In the genomic region with DNA sequence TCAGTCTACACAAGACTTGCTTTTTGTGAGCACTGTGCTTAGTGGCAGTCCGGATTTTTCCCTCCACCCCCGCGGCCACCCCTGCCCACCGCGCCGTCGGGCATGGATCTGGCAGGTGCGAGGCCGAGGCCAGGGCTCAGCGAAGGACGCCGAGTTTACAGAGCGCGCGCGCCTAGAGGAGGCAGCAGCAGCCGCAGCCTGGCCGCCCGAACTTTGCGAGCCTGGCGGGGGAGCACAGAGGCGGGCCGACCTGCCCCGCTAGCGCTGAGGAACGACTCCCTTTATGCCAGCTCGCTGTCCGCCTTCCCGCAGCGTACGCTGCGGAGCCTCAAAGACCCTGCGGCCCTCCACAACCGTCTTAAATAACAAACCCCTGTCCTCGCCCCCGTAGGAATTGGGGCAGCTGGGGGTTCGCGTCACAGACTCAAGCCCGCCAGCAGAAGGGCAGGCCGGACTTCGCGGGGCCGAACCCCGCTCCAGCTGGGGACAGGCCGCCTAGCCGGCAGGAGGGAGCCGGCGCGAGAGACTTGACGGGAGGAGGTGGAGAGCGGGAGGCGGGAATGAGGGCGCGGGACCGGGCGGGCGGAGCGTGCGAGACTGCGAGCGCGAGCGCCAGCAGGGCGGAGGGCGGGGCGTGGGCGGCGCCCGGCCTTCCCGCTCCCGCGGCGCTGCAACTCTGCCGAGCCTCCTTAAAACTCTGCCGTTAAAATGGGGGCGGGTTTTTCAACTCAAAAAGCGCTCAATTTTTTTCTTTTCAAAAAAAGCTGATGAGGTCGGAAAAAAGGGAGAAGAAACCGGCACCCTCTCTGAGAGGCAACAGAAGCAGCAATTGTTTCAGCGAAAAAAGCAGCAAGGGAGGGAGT, we compare ENCODE assay signal across 1 cellular context.
TF ChIP-seq lines count a peak whose summit lies in the region.

No MANE protein-coding gene starts in this region.

TF ChIP-seq in HepG2, 621 proteins besides CTCF, POLR2A, EP300 and RAD21 (continued from another document and continues in another):
- 0 out of 2 replicates have a peak, but pooled peaks have one; percentile 33 for TF ChIP-seq NFKBIZ (CRISPR knock-in tag; IDR thresholded peaks at IDR 0.05)
- no peak for TF ChIP-seq ZKSCAN8 (CRISPR knock-in tag; IDR thresholded peaks at IDR 0.05; ENCODE audit: borderline replicate concordance)
- peak; percentile 79; the same call in 1 of the 2 replicates for TF ChIP-seq ZSCAN9 (CRISPR knock-in tag; IDR thresholded peaks at IDR 0.05; ENCODE audit: borderline replicate concordance)
- no peak for TF ChIP-seq CBX1 (IDR thresholded peaks at IDR 0.05; ENCODE audit: low read depth)
- TF ChIP-seq ZNF652 (CRISPR knock-in tag; IDR thresholded peaks at IDR 0.05; ENCODE audit: borderline replicate concordance, low read depth) = no peak; the same call in 1 of the 2 replicates
- TF ChIP-seq ZNF251 (CRISPR knock-in tag; IDR thresholded peaks at IDR 0.05) = no peak
- no peak for TF ChIP-seq PBX3 (CRISPR knock-in tag; IDR thresholded peaks at IDR 0.05; ENCODE audit: borderline replicate concordance)
- no peak for TF ChIP-seq HDAC6 (IDR thresholded peaks at IDR 0.05; ENCODE audit: low read depth, low read length)
- 0 out of 2 replicates have a peak, but pooled peaks have one; percentile 70 for TF ChIP-seq ZNF589 (CRISPR knock-in tag; conservative IDR thresholded peaks at IDR 0.05)
- TF ChIP-seq TRIM24 (CRISPR knock-in tag; IDR thresholded peaks at IDR 0.05) = no peak
- TF ChIP-seq KMT2A (CRISPR knock-in tag; IDR thresholded peaks at IDR 0.05) = peak; percentile 73
- TF ChIP-seq ZNF660 (CRISPR knock-in tag; IDR thresholded peaks at IDR 0.05; ENCODE audit: borderline replicate concordance, low read depth) = no peak
- no peak for TF ChIP-seq KDM4B (CRISPR knock-in tag; IDR thresholded peaks at IDR 0.05)
- no peak for TF ChIP-seq ZNF503 (CRISPR knock-in tag; IDR thresholded peaks at IDR 0.05)
- no peak for TF ChIP-seq ZZZ3 (CRISPR knock-in tag; IDR thresholded peaks at IDR 0.05; ENCODE audit: borderline replicate concordance)
- TF ChIP-seq ZBTB20 (CRISPR knock-in tag; IDR thresholded peaks at IDR 0.05; ENCODE audit: borderline replicate concordance, low read depth) = 0 out of 2 replicates have a peak, but pooled peaks have one; percentile 63
- no peak for TF ChIP-seq SNAPC2 (CRISPR knock-in tag; IDR thresholded peaks at IDR 0.05)
- TF ChIP-seq ZNF484 (CRISPR knock-in tag; IDR thresholded peaks at IDR 0.05; ENCODE audit: borderline replicate concordance, low read depth) = no peak; the same call in 1 of the 2 replicates
- peak; percentile 73; the same call in 1 of the 2 replicates for TF ChIP-seq NAIF1 (CRISPR knock-in tag; IDR thresholded peaks at IDR 0.05; ENCODE audit: borderline replicate concordance)
- TF ChIP-seq CAMTA2 (CRISPR knock-in tag; IDR thresholded peaks at IDR 0.05; ENCODE audit: borderline replicate concordance) = no peak
- TF ChIP-seq ZNF326 (CRISPR knock-in tag; IDR thresholded peaks at IDR 0.05; ENCODE audit: borderline replicate concordance) = no peak
- 0 out of 2 replicates have a peak, but pooled peaks have one; percentile 41 for TF ChIP-seq REXO4 (CRISPR knock-in tag; IDR thresholded peaks at IDR 0.05; ENCODE audit: borderline replicate concordance)
- TF ChIP-seq FLYWCH1 (CRISPR knock-in tag; IDR thresholded peaks at IDR 0.05) = no peak
- TF ChIP-seq ZNF431 (CRISPR knock-in tag; IDR thresholded peaks at IDR 0.05; ENCODE audit: borderline replicate concordance, low read depth) = 0 out of 2 replicates have a peak, but pooled peaks have one; percentile 29
- no peak for TF ChIP-seq PCBP1 (IDR thresholded peaks at IDR 0.05; ENCODE audit: borderline replicate concordance, low read depth, low read length)
- no peak for TF ChIP-seq NONO (IDR thresholded peaks at IDR 0.05)
- TF ChIP-seq NONO (CRISPR knock-in tag; conservative IDR thresholded peaks at IDR 0.05) = peak; percentile 83
- TF ChIP-seq AHR (CRISPR knock-in tag; IDR thresholded peaks at IDR 0.05) = 0 out of 2 replicates have a peak, but pooled peaks have one; percentile 60
- TF ChIP-seq, protein P1, sequence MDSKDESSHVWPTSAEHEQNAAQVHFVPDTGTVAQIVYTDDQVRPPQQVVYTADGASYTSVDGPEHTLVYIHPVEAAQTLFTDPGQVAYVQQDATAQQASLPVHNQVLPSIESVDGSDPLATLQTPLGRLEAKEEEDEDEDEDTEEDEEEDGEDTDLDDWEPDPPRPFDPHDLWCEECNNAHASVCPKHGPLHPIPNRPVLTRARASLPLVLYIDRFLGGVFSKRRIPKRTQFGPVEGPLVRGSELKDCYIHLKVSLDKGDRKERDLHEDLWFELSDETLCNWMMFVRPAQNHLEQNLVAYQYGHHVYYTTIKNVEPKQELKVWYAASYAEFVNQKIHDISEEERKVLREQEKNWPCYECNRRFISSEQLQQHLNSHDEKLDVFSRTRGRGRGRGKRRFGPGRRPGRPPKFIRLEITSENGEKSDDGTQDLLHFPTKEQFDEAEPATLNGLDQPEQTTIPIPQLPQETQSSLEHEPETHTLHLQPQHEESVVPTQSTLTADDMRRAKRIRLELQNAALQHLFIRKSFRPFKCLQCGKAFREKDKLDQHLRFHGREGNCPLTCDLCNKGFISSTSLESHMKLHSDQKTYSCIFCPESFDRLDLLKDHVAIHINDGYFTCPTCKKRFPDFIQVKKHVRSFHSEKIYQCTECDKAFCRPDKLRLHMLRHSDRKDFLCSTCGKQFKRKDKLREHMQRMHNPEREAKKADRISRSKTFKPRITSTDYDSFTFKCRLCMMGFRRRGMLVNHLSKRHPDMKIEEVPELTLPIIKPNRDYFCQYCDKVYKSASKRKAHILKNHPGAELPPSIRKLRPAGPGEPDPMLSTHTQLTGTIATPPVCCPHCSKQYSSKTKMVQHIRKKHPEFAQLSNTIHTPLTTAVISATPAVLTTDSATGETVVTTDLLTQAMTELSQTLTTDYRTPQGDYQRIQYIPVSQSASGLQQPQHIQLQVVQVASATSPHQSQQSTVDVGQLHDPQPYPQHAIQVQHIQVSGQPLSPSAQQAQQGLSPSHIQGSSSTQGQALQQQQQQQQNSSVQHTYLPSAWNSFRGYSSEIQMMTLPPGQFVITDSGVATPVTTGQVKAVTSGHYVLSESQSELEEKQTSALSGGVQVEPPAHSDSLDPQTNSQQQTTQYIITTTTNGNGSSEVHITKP (CRISPR knock-in tag; IDR thresholded peaks at IDR 0.05; ENCODE audit: low read depth) = peak; percentile 91
- no peak for TF ChIP-seq ZBTB1 (CRISPR knock-in tag; IDR thresholded peaks at IDR 0.05; ENCODE audit: borderline replicate concordance)
- peak; percentile 91 for TF ChIP-seq BORCS8-MEF2B (CRISPR knock-in tag; IDR thresholded peaks at IDR 0.05)
- peak; percentile 77 for TF ChIP-seq ZNF607 (CRISPR knock-in tag; IDR thresholded peaks at IDR 0.05; ENCODE audit: borderline replicate concordance)
- 0 out of 2 replicates have a peak, but pooled peaks have one; percentile 57 for TF ChIP-seq ZNF572 (CRISPR knock-in tag; IDR thresholded peaks at IDR 0.05)
- TF ChIP-seq DNMT1 (CRISPR knock-in tag; IDR thresholded peaks at IDR 0.05) = peak; percentile 91; the same call in 1 of the 2 replicates
- TF ChIP-seq, protein P2, sequence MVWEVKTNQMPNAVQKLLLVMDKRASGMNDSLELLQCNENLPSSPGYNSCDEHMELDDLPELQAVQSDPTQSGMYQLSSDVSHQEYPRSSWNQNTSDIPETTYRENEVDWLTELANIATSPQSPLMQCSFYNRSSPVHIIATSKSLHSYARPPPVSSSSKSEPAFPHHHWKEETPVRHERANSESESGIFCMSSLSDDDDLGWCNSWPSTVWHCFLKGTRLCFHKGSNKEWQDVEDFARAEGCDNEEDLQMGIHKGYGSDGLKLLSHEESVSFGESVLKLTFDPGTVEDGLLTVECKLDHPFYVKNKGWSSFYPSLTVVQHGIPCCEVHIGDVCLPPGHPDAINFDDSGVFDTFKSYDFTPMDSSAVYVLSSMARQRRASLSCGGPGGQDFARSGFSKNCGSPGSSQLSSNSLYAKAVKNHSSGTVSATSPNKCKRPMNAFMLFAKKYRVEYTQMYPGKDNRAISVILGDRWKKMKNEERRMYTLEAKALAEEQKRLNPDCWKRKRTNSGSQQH (CRISPR knock-in tag; IDR thresholded peaks at IDR 0.05; ENCODE audit: low read depth) = peak; percentile 71; the same call in 1 of the 2 replicates
- TF ChIP-seq, protein P3, sequence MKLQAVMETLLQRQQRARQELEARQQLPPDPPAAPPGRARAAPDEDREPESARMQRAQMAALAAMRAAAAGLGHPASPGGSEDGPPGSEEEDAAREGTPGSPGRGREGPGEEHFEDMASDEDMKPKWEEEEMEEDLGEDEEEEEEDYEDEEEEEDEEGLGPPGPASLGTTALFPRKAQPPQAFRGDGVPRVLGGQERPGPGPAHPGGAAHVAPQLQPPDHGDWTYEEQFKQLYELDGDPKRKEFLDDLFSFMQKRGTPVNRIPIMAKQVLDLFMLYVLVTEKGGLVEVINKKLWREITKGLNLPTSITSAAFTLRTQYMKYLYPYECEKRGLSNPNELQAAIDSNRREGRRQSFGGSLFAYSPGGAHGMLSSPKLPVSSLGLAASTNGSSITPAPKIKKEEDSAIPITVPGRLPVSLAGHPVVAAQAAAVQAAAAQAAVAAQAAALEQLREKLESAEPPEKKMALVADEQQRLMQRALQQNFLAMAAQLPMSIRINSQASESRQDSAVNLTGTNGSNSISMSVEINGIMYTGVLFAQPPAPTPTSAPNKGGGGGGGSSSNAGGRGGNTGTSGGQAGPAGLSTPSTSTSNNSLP (IDR thresholded peaks at IDR 0.05; ENCODE audit: low read depth, low read length) = peak; percentile 25; the same call in 1 of the 2 replicates
- peak; percentile 90; the same call in 1 of the 2 replicates for TF ChIP-seq SSRP1 (CRISPR knock-in tag; IDR thresholded peaks at IDR 0.05)
- no peak for TF ChIP-seq FUBP1 (CRISPR knock-in tag; IDR thresholded peaks at IDR 0.05; ENCODE audit: borderline replicate concordance)
- TF ChIP-seq CEBPB (IDR thresholded peaks at IDR 0.05; ENCODE audit: borderline replicate concordance, low read depth, low read length) = no peak
- peak; percentile 85 for TF ChIP-seq ZFP91 (CRISPR knock-in tag; IDR thresholded peaks at IDR 0.05; ENCODE audit: borderline replicate concordance)
- TF ChIP-seq, protein P4, sequence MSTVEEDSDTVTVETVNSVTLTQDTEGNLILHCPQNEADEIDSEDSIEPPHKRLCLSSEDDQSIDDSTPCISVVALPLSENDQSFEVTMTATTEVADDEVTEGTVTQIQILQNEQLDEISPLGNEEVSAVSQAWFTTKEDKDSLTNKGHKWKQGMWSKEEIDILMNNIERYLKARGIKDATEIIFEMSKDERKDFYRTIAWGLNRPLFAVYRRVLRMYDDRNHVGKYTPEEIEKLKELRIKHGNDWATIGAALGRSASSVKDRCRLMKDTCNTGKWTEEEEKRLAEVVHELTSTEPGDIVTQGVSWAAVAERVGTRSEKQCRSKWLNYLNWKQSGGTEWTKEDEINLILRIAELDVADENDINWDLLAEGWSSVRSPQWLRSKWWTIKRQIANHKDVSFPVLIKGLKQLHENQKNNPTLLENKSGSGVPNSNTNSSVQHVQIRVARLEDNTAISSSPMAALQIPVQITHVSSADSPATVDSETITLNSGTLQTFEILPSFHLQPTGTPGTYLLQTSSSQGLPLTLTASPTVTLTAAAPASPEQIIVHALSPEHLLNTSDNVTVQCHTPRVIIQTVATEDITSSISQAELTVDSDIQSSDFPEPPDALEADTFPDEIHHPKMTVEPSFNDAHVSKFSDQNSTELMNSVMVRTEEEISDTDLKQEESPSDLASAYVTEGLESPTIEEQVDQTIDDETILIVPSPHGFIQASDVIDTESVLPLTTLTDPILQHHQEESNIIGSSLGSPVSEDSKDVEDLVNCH (CRISPR knock-in tag; IDR thresholded peaks at IDR 0.05) = peak; percentile 76; the same call in 1 of the 2 replicates
